Comparison of ENCODE assay signal across 34 cellular contexts in genomic region chr22:41128606-41129005, GRCh38.
"Had no signal": no experiment of that assay in that cellular context is flagged by ENCODE, and none has a peak within 500 bp of the region (broad histone marks: within the 10 kb centered on the region; RNA-seq: fewer than 3 reads in every experiment).

No MANE protein-coding gene starts in this region.

- H3K4me3 ChIP-seq: MG63 had no signal

- DNase-seq: Karpas-422, Kasumi-1, MG63, MM.1S, MV-4-11, NCI-H1048, NCI-H1092, NCI-H1092 treated with DMSO at 0.1 percent for 48 hours, NCI-H1105, NCI-H1105 treated with DMSO at 0.1 percent for 48 hours, NCI-H1417, NCI-H1417 treated with DMSO at 0.1 percent for 48 hours, NCI-H1436, NCI-H1436 treated with DMSO at 0.1 percent for 48 hours, NCI-H146, NCI-H1694, NCI-H1694 treated with DMSO at 0.1 percent for 48 hours, NCI-H187, NCI-H187 treated with DMSO at 0.1 percent for 48 hours, NCI-H1930, NCI-H2029, NCI-H2029 treated with DMSO at 0.1 percent for 48 hours, NCI-H2081, NCI-H2081 treated with DMSO at 0.1 percent for 48 hours, NCI-H2107, NCI-H2171, NCI-H2171 treated with DMSO at 0.1 percent for 48 hours, NCI-H2227 treated with DMSO at 0.1 percent for 48 hours, NCI-H226, NCI-H345, NCI-H446, NCI-H446 treated with DMSO at 0.1 percent for 48 hours, NCI-H510A, NCI-H510A treated with DMSO at 0.1 percent for 48 hours had no signal

- H3K27me3 ChIP-seq: MG63 had no signal

- H3K9me3 ChIP-seq: MG63 had no signal
